15 cellular contexts compared by ENCODE assay signal in genomic region chr9:31582071-31582470, GRCh38.
DNase-seq lines count a peak whose midpoint lies in the region; ATAC-seq and TF ChIP-seq lines count a peak whose summit lies in the region.
"Had no signal": no experiment of that assay in that cellular context is flagged by ENCODE, and none has a peak within 500 bp of the region (broad histone marks: within the 10 kb centered on the region; RNA-seq: fewer than 3 reads in every experiment).

No MANE protein-coding gene starts in this region.

- H2BK15ac ChIP-seq in mesenchymal stem cell (ENCODE audit: low read depth, poor library complexity, severe bottlenecking) = no peak overlapping the region

- H3K9me3 ChIP-seq in A673 (ENCODE audit: low read depth, low read length, poor library complexity, severe bottlenecking) (no peaks in the 10 kb centered on the region), mesenchymal stem cell (ENCODE audit: control insufficient read depth, low read length) (no peaks in the 10 kb centered on the region), left lung (no peaks in the 10 kb centered on the region)
- H3K9me3 ChIP-seq: BLaER1 treated with 17β-estradiol and CSF1 and Interleukin-3, amounts not matched to agents 10 nM and 100 nM had no signal

- POLR2A ChIA-PET in A673 (lab: Charles Lee; ENCODE audit: low non-redundant PET) = no interaction called here

- no peak overlapping the region for H3K4ac ChIP-seq in mesenchymal stem cell (ENCODE audit: low read depth in 1 of 2, low read length in 2 of 2)

- no TSS peak for BruUV-seq in A673 (replicated peaks; lab: Mats Ljungman, UMichigan)

- H3K18ac ChIP-seq in mesenchymal stem cell (ENCODE audit: low read depth in 1 of 2, low read length in 2 of 2) = no peak overlapping the region

- no peak overlapping the region for H2AK5ac ChIP-seq in mesenchymal stem cell (ENCODE audit: low read length, severe bottlenecking)

- no peak overlapping the region for H3K23ac ChIP-seq in mesenchymal stem cell (ENCODE audit: low read length in 2 of 2)

- ATAC-seq in GM19324 (IDR thresholded peaks at IDR 0.05; ENCODE audit: low FRiP score, unreplicated experiment) (no peak), HG02642 (IDR thresholded peaks at IDR 0.05; ENCODE audit: poor library complexity, unreplicated experiment) (no peak), left lung (no peak)
- ATAC-seq: HCT116 had no signal

- CTCF ChIA-PET in A673 (lab: Charles Lee) = no interaction called here

- H2BK12ac ChIP-seq in mesenchymal stem cell (ENCODE audit: low read length in 2 of 2) = no peak overlapping the region

- H2BK120ac ChIP-seq in mesenchymal stem cell (ENCODE audit: low read depth, low read length) = no peak overlapping the region

- intact Hi-C loops in A673 (cut with micrococcal nuclease; ENCODE audit: unreplicated experiment) = no loop called here
- intact Hi-C loops in left lung (cut with DNase I) = no loop called here

- no peak for TF ChIP-seq CTCF in A673 (conservative IDR thresholded peaks at IDR 0.05; ENCODE audit: low read depth, low read length)
- TF ChIP-seq CTCF in left lung (IDR thresholded peaks at IDR 0.05) = no peak

- no peak overlapping the region for H4K8ac ChIP-seq in mesenchymal stem cell (ENCODE audit: low read length)

- no peak overlapping the region for H4K91ac ChIP-seq in mesenchymal stem cell (ENCODE audit: low read length)

- WGBS in mesenchymal stem cell = 60% methylated on average over 1 of the region's 3 CpGs

- H3K4me3 ChIP-seq in A673 (ENCODE audit: low read depth, low read length, poor library complexity, severe bottlenecking) (no peak overlapping the region), mesenchymal stem cell (ENCODE audit: insufficient read depth in 1 of 2, low read depth in 1 of 2, low read length in 2 of 2) (no peak overlapping the region), left lung (no peak overlapping the region)
- H3K4me3 ChIP-seq: BLaER1 treated with 17β-estradiol and CSF1 and Interleukin-3, amounts not matched to agents 10 nM and 100 nM had no signal

- H3K4me2 ChIP-seq in mesenchymal stem cell (ENCODE audit: low read length, poor library complexity, severe bottlenecking) = no peak overlapping the region
- H3K4me2 ChIP-seq: BLaER1 treated with 17β-estradiol and CSF1 and Interleukin-3, amounts not matched to agents 10 nM and 100 nM had no signal

- H3K27ac ChIP-seq in A673 (ENCODE audit: low read depth, low read length, poor library complexity, severe bottlenecking) = no peak overlapping the region
- no peak overlapping the region for H3K27ac ChIP-seq in mesenchymal stem cell (ENCODE audit: low read length, poor library complexity, severe bottlenecking)
- no peak overlapping the region for H3K27ac ChIP-seq in left lung
- H3K27ac ChIP-seq: BLaER1 treated with 17β-estradiol and CSF1 and Interleukin-3, amounts not matched to agents 10 nM and 100 nM had no signal

- no peak overlapping the region for H3K9ac ChIP-seq in mesenchymal stem cell (ENCODE audit: low read length)
- H3K9ac ChIP-seq: BLaER1 treated with 17β-estradiol and CSF1 and Interleukin-3, amounts not matched to agents 10 nM and 100 nM had no signal

- H3K36me3 ChIP-seq in A673 (ENCODE audit: insufficient read depth, low read length, poor library complexity, severe bottlenecking) (no peaks in the 10 kb centered on the region), mesenchymal stem cell (ENCODE audit: control insufficient read depth in 1 of 2, insufficient read depth in 2 of 2, low read depth in 1 of 2, low read length in 2 of 2) (no peaks in the 10 kb centered on the region), left lung (no peaks in the 10 kb centered on the region)
- H3K36me3 ChIP-seq: BLaER1 treated with 17β-estradiol and CSF1 and Interleukin-3, amounts not matched to agents 10 nM and 100 nM had no signal

- no peak overlapping the region for H3K14ac ChIP-seq in mesenchymal stem cell (ENCODE audit: low read length in 2 of 2)

- no peaks in the 10 kb centered on the region for H3K79me1 ChIP-seq in mesenchymal stem cell (replicated peaks; ENCODE audit: low read length, poor library complexity, severe bottlenecking)

- H3K27me3 ChIP-seq in A673 (replicated peaks; ENCODE audit: insufficient read depth, low read depth, low read length, poor library complexity) = no peaks in the 10 kb centered on the region
- no peaks in the 10 kb centered on the region for H3K27me3 ChIP-seq in mesenchymal stem cell (ENCODE audit: control insufficient read depth in 1 of 2, insufficient read depth in 1 of 2, low read length in 2 of 2)
- H3K27me3 ChIP-seq in left lung = no peaks in the 10 kb centered on the region
- H3K27me3 ChIP-seq: BLaER1 treated with 17β-estradiol and CSF1 and Interleukin-3, amounts not matched to agents 10 nM and 100 nM had no signal

- DNase-seq in A673 (ENCODE audit: low spot score) (peak; percentile 21), LHCN-M2 (ENCODE audit: low read depth) (peak; percentile 52), NCI-H82 treated with DMSO at 0.1 percent for 48 hours (lab: John Stamatoyannopoulos, UW; ENCODE audit: unreplicated experiment) (peak; percentile 87), mesenchymal stem cell (peak; percentile 11), left lung (no peak)
- DNase-seq: 8988T; ACHN; CD4-positive, CD25-positive, alpha-beta regulatory T cell; DMS79 treated with DMSO at 0.1 percent for 48 hours; EL; IMR-90 had no signal

- H3K4me1 ChIP-seq in A673 (ENCODE audit: insufficient read depth, low read length, poor library complexity, severe bottlenecking) (peaks cover 16% of the 10 kb centered on the region), mesenchymal stem cell (ENCODE audit: control insufficient read depth, insufficient read depth, low read depth, low read length) (no peaks in the 10 kb centered on the region), left lung (no peaks in the 10 kb centered on the region)

- no peak overlapping the region for H2AFZ ChIP-seq in mesenchymal stem cell (ENCODE audit: low read depth, low read length)

- no peak overlapping the region for H2BK5ac ChIP-seq in mesenchymal stem cell (ENCODE audit: low read depth, low read length, poor library complexity, severe bottlenecking)

Comparison
In these comparisons a context has a peak if more than half of its experiments do, and no peak if none do; other contexts are left out.
1. DNase-seq: peak in A673 (single experiment), LHCN-M2 (single experiment), NCI-H82 treated with DMSO at 0.1 percent for 48 hours (single experiment) and mesenchymal stem cell (single experiment); none in left lung (0 of 2).